Comparison of ENCODE assay signal across 18 cellular contexts in the genomic region with DNA sequence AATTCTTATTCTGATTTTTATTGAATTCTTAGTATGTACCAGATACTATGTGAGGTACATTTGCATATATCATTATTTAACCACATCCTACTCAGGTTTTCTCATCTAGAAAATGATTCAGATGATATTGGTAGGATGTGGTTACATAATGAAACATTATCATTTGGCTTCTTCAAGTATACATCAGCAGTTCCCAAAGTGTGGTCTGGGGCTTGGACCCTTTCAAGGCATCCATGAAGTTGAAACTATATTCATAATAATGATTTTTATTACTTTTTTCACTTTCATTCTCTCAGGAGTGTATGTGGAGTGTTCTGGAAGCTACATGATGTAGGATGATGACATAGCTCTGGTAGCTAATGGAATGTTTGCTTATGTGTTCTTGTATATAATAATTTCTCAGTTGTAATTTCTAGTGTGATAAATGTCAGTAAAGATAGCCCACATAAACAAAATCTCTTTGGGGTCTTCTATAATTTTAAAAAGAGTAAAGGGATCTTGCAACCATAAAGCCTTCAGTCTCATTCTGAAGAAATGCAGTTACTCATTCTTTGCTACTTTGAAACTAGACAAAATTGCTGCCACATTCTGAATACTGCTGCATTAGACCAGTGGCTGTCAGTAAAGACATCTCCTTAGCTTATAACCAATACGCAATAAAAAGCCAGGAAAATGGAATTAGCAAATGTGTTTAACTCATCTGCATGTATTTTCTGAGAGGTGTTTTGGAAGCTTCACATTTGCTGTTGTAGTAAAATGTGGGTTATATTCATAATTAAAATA.
"Had no signal": no experiment of that assay in that cellular context is flagged by ENCODE, and none has a peak within 500 bp of the region (broad histone marks: within the 10 kb centered on the region; RNA-seq: fewer than 3 reads in every experiment).

No MANE protein-coding gene starts in this region.

- H3K4me3 ChIP-seq: heart left ventricle, lung, right atrium auricular region, SJCRH30, thyroid gland had no signal

- H3K9me3 ChIP-seq: right atrium auricular region, SJCRH30, thyroid gland had no signal

- H3K9me3 Mint-ChIP-seq: dendritic cell treated with granulocyte-macrophage colony-stimulating factor and Interleukin-4, amounts not matched to agents 40 ng/mL and 50 ng/mL, for 4 days; T-helper 2 cell treated with Interferon-gamma antibody and Interleukin-4, amounts not matched to agents 5 μg/mL and 100 μg/mL, for 36 hours had no signal

- ATAC-seq: heart left ventricle, left colon had no signal

- H3K4me1 ChIP-seq: SJCRH30, thyroid gland had no signal

- H3K27ac Mint-ChIP-seq: activated naive CD4-positive, alpha-beta T cell treated with anti-CD3 and anti-CD28 coated beads, Interleukin-2, amount 50 U/mL, for 72 hours; dendritic cell treated with granulocyte-macrophage colony-stimulating factor and Interleukin-4, amounts not matched to agents 40 ng/mL and 50 ng/mL, for 4 days; mesothelial cell of epicardium; progenitor cell of endocrine pancreas; T-helper 2 cell treated with Interferon-gamma antibody and Interleukin-4, amounts not matched to agents 5 μg/mL and 100 μg/mL, for 36 hours had no signal

- DNase-seq: activated CD8-positive, alpha-beta memory T cell treated with anti-CD3 and anti-CD28 coated beads for 24 hours; activated effector memory CD4-positive, alpha-beta T cell treated with Interleukin-2 at 50 U/mL for 16 hours; activated T-cell treated with anti-CD3 and anti-CD28 coated beads for 4 hours; cerebellar nuclear complex; heart left ventricle; left colon; SJCRH30; thyroid gland had no signal

- FAIRE-seq: frontal cortex, islet of Langerhans had no signal

- H3K4me1 Mint-ChIP-seq: mesothelial cell of epicardium had no signal

- H3K27ac ChIP-seq: epithelial cell of prostate, heart left ventricle, right atrium auricular region, SJCRH30, thyroid gland had no signal

- H3K4me3 Mint-ChIP-seq: dendritic cell treated with granulocyte-macrophage colony-stimulating factor and Interleukin-4, amounts not matched to agents 40 ng/mL and 50 ng/mL, for 4 days; mesothelial cell of epicardium; T-helper 2 cell treated with Interferon-gamma antibody and Interleukin-4, amounts not matched to agents 5 μg/mL and 100 μg/mL, for 36 hours had no signal

- H3K36me3 ChIP-seq: SJCRH30, thyroid gland had no signal

- H3K27me3 Mint-ChIP-seq: dendritic cell treated with granulocyte-macrophage colony-stimulating factor and Interleukin-4, amounts not matched to agents 40 ng/mL and 50 ng/mL, for 4 days; progenitor cell of endocrine pancreas had no signal

- H3K27me3 ChIP-seq: heart left ventricle, right atrium auricular region, SJCRH30, thyroid gland had no signal
